24 cellular contexts compared by ENCODE assay signal in the genomic region with DNA sequence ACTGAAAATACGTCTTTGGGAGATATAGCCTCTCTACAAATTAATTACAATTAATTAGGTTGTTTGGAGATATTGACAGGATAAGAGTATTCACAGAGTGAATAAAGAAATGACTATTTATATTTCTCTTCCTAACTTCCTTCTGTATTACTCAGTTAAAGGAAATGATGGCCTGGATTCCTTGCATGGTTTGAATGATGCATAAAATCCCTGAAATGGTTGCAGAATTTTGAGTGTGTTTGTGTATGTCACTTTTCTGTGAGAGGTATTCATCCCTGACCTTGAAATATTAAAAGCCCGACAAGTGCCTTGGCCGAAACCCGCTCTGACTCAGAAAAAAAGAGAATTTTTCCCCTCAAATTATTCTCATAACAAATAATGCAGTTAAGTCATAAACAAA.
"Had no signal": no experiment of that assay in that cellular context is flagged by ENCODE, and none has a peak within 500 bp of the region (broad histone marks: within the 10 kb centered on the region; RNA-seq: fewer than 3 reads in every experiment).

No MANE protein-coding gene starts in this region.

- H3K4me1 ChIP-seq: breast epithelium, foreskin keratinocyte, pancreas, psoas muscle, right atrium auricular region, thyroid gland, upper lobe of right lung had no signal

- ATAC-seq: foreskin keratinocyte; left cardiac atrium; pancreas; psoas muscle; stimulated activated naive CD8-positive, alpha-beta T cell treated with anti-CD3 and anti-CD28 coated beads, Interleukin-15, Interleukin-2, amounts not matched to agents 100 U/mL and 50 U/mL, for 24 hours; upper lobe of right lung had no signal

- H3K9me3 ChIP-seq: neutrophil, pancreas, psoas muscle, right atrium auricular region, thyroid gland, upper lobe of right lung had no signal

- H3K27ac ChIP-seq: breast epithelium, foreskin keratinocyte, neutrophil, pancreas, psoas muscle, right atrium auricular region, thyroid gland, upper lobe of right lung had no signal

- DNase-seq: activated CD4-positive, alpha-beta T cell treated with anti-CD3 and anti-CD28 coated beads for 1 hour; activated CD4-positive, alpha-beta T cell treated with anti-CD3 and anti-CD28 coated beads, Interleukin-2, amount 50 U/mL, for 1 hour; activated effector memory CD4-positive, alpha-beta T cell treated with Interleukin-2 at 50 U/mL for 16 hours; activated naive CD4-positive, alpha-beta T cell treated with anti-CD3 and anti-CD28 coated beads for 36 hours; activated naive CD8-positive, alpha-beta T cell treated with anti-CD3 and anti-CD28 coated beads, Interleukin-2, amount 10 ng/mL, durations not matched to agents 7 days and 5 days; activated T-cell treated with anti-CD3 and anti-CD28 coated beads, Interleukin-2, amount 50 U/mL, for 48 hours; cortex of kidney; effector CD4-positive, alpha-beta T cell; foreskin keratinocyte; glutamatergic neuron; hippocampal formation; left cardiac atrium; pancreas; psoas muscle; stimulated activated CD4-positive, alpha-beta T cell treated with anti-CD3 and anti-CD28 coated beads, Interleukin-4, amount 100 ng/mL, for 24 hours; stimulated activated naive CD8-positive, alpha-beta T cell treated with anti-CD3 and anti-CD28 coated beads, Interleukin-15, Interleukin-2, amounts not matched to agents 100 U/mL and 50 U/mL, for 24 hours; T-helper 9 cell; thyroid gland; upper lobe of right lung had no signal

- H3K36me3 ChIP-seq: breast epithelium, thyroid gland had no signal

- H3K27me3 Mint-ChIP-seq: activated naive CD8-positive, alpha-beta T cell treated with anti-CD3 and anti-CD28 coated beads, Interleukin-2, amount 10 ng/mL, durations not matched to agents 7 days and 5 days; memory B cell had no signal

- H3K4me3 ChIP-seq: breast epithelium, pancreas, psoas muscle, right atrium auricular region, thyroid gland, upper lobe of right lung had no signal

- H3K27ac Mint-ChIP-seq: activated naive CD4-positive, alpha-beta T cell treated with anti-CD3 and anti-CD28 coated beads for 36 hours; activated naive CD8-positive, alpha-beta T cell treated with anti-CD3 and anti-CD28 coated beads, Interleukin-2, amount 10 ng/mL, durations not matched to agents 7 days and 5 days; memory B cell; nephron had no signal

- H3K4me1 Mint-ChIP-seq: activated naive CD8-positive, alpha-beta T cell treated with anti-CD3 and anti-CD28 coated beads, Interleukin-2, amount 10 ng/mL, durations not matched to agents 7 days and 5 days; memory B cell; nephron had no signal

- H3K4me3 Mint-ChIP-seq: activated naive CD4-positive, alpha-beta T cell treated with anti-CD3 and anti-CD28 coated beads for 36 hours; activated naive CD8-positive, alpha-beta T cell treated with anti-CD3 and anti-CD28 coated beads, Interleukin-2, amount 10 ng/mL, durations not matched to agents 7 days and 5 days; memory B cell; nephron had no signal

- H3K27me3 ChIP-seq: breast epithelium, foreskin keratinocyte, neutrophil, pancreas, right atrium auricular region, thyroid gland, upper lobe of right lung had no signal

- H3K9me3 Mint-ChIP-seq: activated naive CD4-positive, alpha-beta T cell treated with anti-CD3 and anti-CD28 coated beads for 36 hours; activated naive CD8-positive, alpha-beta T cell treated with anti-CD3 and anti-CD28 coated beads, Interleukin-2, amount 10 ng/mL, durations not matched to agents 7 days and 5 days; memory B cell had no signal
